8 cellular contexts compared by ENCODE assay signal in genomic region chr20:62806383-62807050, GRCh38. TPM values are rescaled to one million over a fixed set of nuclear protein-coding genes. Genes with fewer than 3 reads are reported as not detected.
A peak's percentile ranks its signal among the peaks of the same experiment; 100 is the strongest.
DNase-seq lines count a peak whose midpoint lies in the region; ATAC-seq and TF ChIP-seq lines count a peak whose summit lies in the region.
"Had no signal": no experiment of that assay in that cellular context is flagged by ENCODE, and none has a peak within 500 bp of the region (broad histone marks: within the 10 kb centered on the region; RNA-seq: fewer than 3 reads in every experiment).

No MANE protein-coding gene starts in this region.

- no peak overlapping the region for H3K27ac ChIP-seq in GM23338 (ENCODE audit: low read depth)
- H3K27ac ChIP-seq in SU-DHL-6 (ENCODE audit: low read depth, low read length): no peak overlapping the region
- peak overlapping the region; percentile 68 for H3K27ac ChIP-seq in fibroblast of lung (ENCODE audit: insufficient read depth, low read length)
- peak overlapping the region; percentile 55 for H3K27ac ChIP-seq in skeletal muscle tissue (ENCODE audit: low read depth, low read length)

- H3K4me1 ChIP-seq in GM23338 (ENCODE audit: insufficient read depth) (peaks cover 10% of the 10 kb centered on the region; the same call in 1 of the 2 replicates), fibroblast of lung (ENCODE audit: control insufficient read depth, extremely low read depth, insufficient read depth, low read length) (no peaks in the 10 kb centered on the region), skeletal muscle tissue (ENCODE audit: control insufficient read depth in 3 of 3, insufficient read depth in 3 of 3, low read length in 3 of 3) (peaks cover 41 to 47% (median 47%) of the 10 kb centered on the region in 3 donors)
- H3K4me1 ChIP-seq: prostate gland had no signal

- H3K4me3 ChIP-seq in GM23338: peak overlapping the region; percentile 76; the same call in 1 of the 2 replicates
- no peak overlapping the region for H3K4me3 ChIP-seq in SU-DHL-6 (ENCODE audit: insufficient read depth, low read length, poor library complexity, severe bottlenecking)
- peak overlapping the region; percentile 66 to 86 (median 80) for H3K4me3 ChIP-seq in fibroblast of lung (replicated peaks in 1 of 4; ENCODE audit: control extremely low read depth in 1 of 4, insufficient read depth in 1 of 4, low read depth in 3 of 4, low read length in 4 of 4)
- H3K4me3 ChIP-seq in skeletal muscle tissue (ENCODE audit: low read length in 3 of 3): peak overlapping the region; percentile 69 to 95 (median 77)

- H3K9me3 Mint-ChIP-seq in GM23338: no peaks in the 10 kb centered on the region

- H2AFZ ChIP-seq in GM23338 (no peak overlapping the region), SU-DHL-6 (ENCODE audit: low read depth, low read length, severe bottlenecking) (no peak overlapping the region), fibroblast of lung (ENCODE audit: low read length) (no peak overlapping the region)

- peaks cover 31% of the 10 kb centered on the region for H3K27me3 Mint-ChIP-seq in GM23338 (ENCODE audit: insufficient read depth, low read depth, poor library complexity)

- no peak for DNase-seq in GM23338 (ENCODE audit: low spot score)
- no peak for DNase-seq in fibroblast of lung (ENCODE audit: low read depth in 2 of 2)
- no peak for DNase-seq in D341Med (ENCODE audit: low spot score)
- DNase-seq in UCSD-AML1 (lab: John Stamatoyannopoulos, UW; ENCODE audit: unreplicated experiment): no peak
- DNase-seq in left lobe of liver (ENCODE audit: low spot score): no peak

- peaks cover 9% of the 10 kb centered on the region; the same call in 1 of the 2 replicates for H3K79me2 ChIP-seq in GM23338 (replicated peaks; ENCODE audit: insufficient read depth)
- H3K79me2 ChIP-seq in SU-DHL-6 (ENCODE audit: insufficient read depth, low read length): peaks cover 9% of the 10 kb centered on the region
- H3K79me2 ChIP-seq in fibroblast of lung (ENCODE audit: control insufficient read depth, insufficient read depth, low read length): peaks cover 26% of the 10 kb centered on the region

- H4K20me1 ChIP-seq in GM23338 (replicated peaks; ENCODE audit: insufficient read depth): peaks cover 7% of the 10 kb centered on the region
- H4K20me1 ChIP-seq in SU-DHL-6 (ENCODE audit: low read depth, low read length): no peaks in the 10 kb centered on the region; the same call in 1 of the 2 replicates
- H4K20me1 ChIP-seq in fibroblast of lung (ENCODE audit: control insufficient read depth, extremely low read depth, insufficient read depth, low read length): no peaks in the 10 kb centered on the region

- ATAC-seq in GM23338: no peak
- ATAC-seq in left lobe of liver: no peak

- H3K9ac ChIP-seq in SU-DHL-6 (ENCODE audit: low read length): 0 out of 2 replicates have a peak overlapping the region, but pooled peaks have one; percentile 90
- no peak overlapping the region for H3K9ac ChIP-seq in fibroblast of lung (ENCODE audit: insufficient read depth, low read length)
- peak overlapping the region in 2 of 3 donors; percentile 61 to 88 for H3K9ac ChIP-seq in skeletal muscle tissue (ENCODE audit: low read depth in 1 of 3, low read length in 3 of 3)

- H3K36me3 Mint-ChIP-seq in GM23338 (ENCODE audit: low read depth): peaks cover 11% of the 10 kb centered on the region; the same call in 1 of the 3 replicates

- H3K27ac Mint-ChIP-seq in GM23338: no peak overlapping the region

- H3K4me3 Mint-ChIP-seq in GM23338: no peak overlapping the region; the same call in 1 of the 3 replicates

- H3K9me3 ChIP-seq in SU-DHL-6 (ENCODE audit: insufficient read depth, low read length) (no peaks in the 10 kb centered on the region), fibroblast of lung (ENCODE audit: control insufficient read depth, insufficient read depth, low read depth, low read length) (no peaks in the 10 kb centered on the region), skeletal muscle tissue (ENCODE audit: control insufficient read depth in 3 of 3, low read length in 3 of 3) (no peaks in the 10 kb centered on the region)
- H3K9me3 ChIP-seq: prostate gland had no signal

- H3F3A ChIP-seq in GM23338 (replicated peaks; ENCODE audit: low read depth) (peaks cover 12% of the 10 kb centered on the region; the same call in 1 of the 2 replicates), SU-DHL-6 (ENCODE audit: insufficient read depth) (peaks cover 10% of the 10 kb centered on the region)

- peak overlapping the region; percentile 88; the same call in 1 of the 2 replicates for H3K4me2 ChIP-seq in GM23338
- H3K4me2 ChIP-seq in SU-DHL-6 (ENCODE audit: low read depth, low read length, poor library complexity, severe bottlenecking): peak overlapping the region; percentile 84
- peak overlapping the region; percentile 88 for H3K4me2 ChIP-seq in fibroblast of lung (ENCODE audit: extremely low read depth, insufficient read depth, low read length)

- TF ChIP-seq CTCF in GM23338 (conservative IDR thresholded peaks at IDR 0.05; ENCODE audit: low read depth in 2 of 2) (no peak), SU-DHL-6 (IDR thresholded peaks at IDR 0.05; ENCODE audit: insufficient read depth, low read length, poor library complexity, severe bottlenecking) (no peak), fibroblast of lung (conservative IDR thresholded peaks at IDR 0.05 in 1 of 2, IDR thresholded peaks at IDR 0.05 in 1 of 2; ENCODE audit: low read depth in 1 of 2, low read length in 2 of 2) (no peak)

- H3K27me3 ChIP-seq in GM23338 (ENCODE audit: insufficient read depth) (peaks cover 8% of the 10 kb centered on the region; the same call in 1 of the 2 replicates), SU-DHL-6 (ENCODE audit: low read length) (no peaks in the 10 kb centered on the region), fibroblast of lung (ENCODE audit: control insufficient read depth, insufficient read depth, low read length) (no peaks in the 10 kb centered on the region), skeletal muscle tissue (ENCODE audit: control insufficient read depth in 3 of 3, insufficient read depth in 3 of 3, low read length in 3 of 3) (no peaks in the 10 kb centered on the region)

- H3K36me3 ChIP-seq in GM23338 (ENCODE audit: insufficient read depth): no peaks in the 10 kb centered on the region
- no peaks in the 10 kb centered on the region for H3K36me3 ChIP-seq in SU-DHL-6 (ENCODE audit: low read length)
- H3K36me3 ChIP-seq in fibroblast of lung (ENCODE audit: control insufficient read depth, insufficient read depth, low read length): peaks cover 26% of the 10 kb centered on the region
- peaks cover 26 to 36% (median 30%) of the 10 kb centered on the region in 3 donors for H3K36me3 ChIP-seq in skeletal muscle tissue (ENCODE audit: control insufficient read depth in 3 of 3, insufficient read depth in 3 of 3, low read length in 3 of 3)

- H3K4me1 Mint-ChIP-seq in GM23338: peaks cover 9% of the 10 kb centered on the region; the same call in 1 of the 3 replicates

- H3K9me2 ChIP-seq in GM23338 (ENCODE audit: insufficient read depth) (no peaks in the 10 kb centered on the region), SU-DHL-6 (replicated peaks; ENCODE audit: insufficient read depth, low read length) (no peaks in the 10 kb centered on the region)

TF ChIP-seq in GM23338, 12 proteins besides CTCF, POLR2A, EP300 and RAD21:
- TF ChIP-seq STAT1 (IDR thresholded peaks at IDR 0.05; ENCODE audit: unreplicated experiment): no peak
TF ChIP-seq in GM23338: peak in this region for 0.

RNA-seq across cellular contexts. Expression of gene OGFR, which starts 1.9 kb away (rescaled TPM):
- 48.8 and 50.6 TPM in 2 replicates for total RNA-seq in GM23338 (2014; rRNA removed; shearing (Covaris generic))
- 9.6 and 12.3 TPM in 2 replicates for polyA plus RNA-seq in GM23338 (2016; fragmentation: Nextera tagmentation; extraction: Ambion mirVana)
- total RNA-seq in fibroblast of lung: 30.8 and 34.0 TPM in 2 replicates
- polyA plus RNA-seq in fibroblast of lung: 19.7 and 25.9 TPM in 2 replicates
- polyA plus RNA-seq in fibroblast of lung (2012): 29.3 and 39.7 TPM in 2 replicates
- 7.3 and 8.1 TPM in 2 replicates for polyA minus RNA-seq in fibroblast of lung (ENCODE audit: low replicate concordance)
- total RNA-seq in skeletal muscle tissue: 13.6 TPM
- total RNA-seq in left lobe of liver: 49.5 TPM

RNA-seq across cellular contexts. Expression of gene MRGBP, which starts 10.2 kb away (rescaled TPM):
- 24.3 and 26.0 TPM in 2 replicates for total RNA-seq in GM23338 (2014; rRNA removed; shearing (Covaris generic))
- polyA plus RNA-seq in GM23338 (2016; fragmentation: Nextera tagmentation; extraction: Ambion mirVana) (19.7 and 20.9 TPM in 2 replicates), fibroblast of lung (13.1 and 15.2 TPM in 2 replicates)
- total RNA-seq in fibroblast of lung (18.5 and 20.3 TPM in 2 replicates), skeletal muscle tissue (5.7 TPM), left lobe of liver (5.5 TPM)
- polyA plus RNA-seq in fibroblast of lung (2012): 12.6 and 17.4 TPM in 2 replicates
- polyA minus RNA-seq in fibroblast of lung (ENCODE audit: low replicate concordance): 4.7 and 17.0 TPM in 2 replicates

RNA-seq across cellular contexts. Expression of gene COL9A3, which starts 10.3 kb away (rescaled TPM):
- total RNA-seq in GM23338 (2014; rRNA removed; shearing (Covaris generic)): 110 and 113 TPM in 2 replicates
- polyA plus RNA-seq in GM23338 (2016; fragmentation: Nextera tagmentation; extraction: Ambion mirVana) (74.9 and 79.4 TPM in 2 replicates), fibroblast of lung (0.17 and 0.59 TPM in 2 replicates)
- total RNA-seq in fibroblast of lung (0.17 and 1.3 TPM in 2 replicates), skeletal muscle tissue (8.9 TPM), left lobe of liver (4.0 TPM)
- polyA plus RNA-seq in fibroblast of lung (2012): 0.49 and 1.3 TPM in 2 replicates
- polyA minus RNA-seq in fibroblast of lung (ENCODE audit: low replicate concordance): not detected in 2 replicates

RNA-seq across cellular contexts. Expression of gene TCFL5, which starts 55.1 kb away (rescaled TPM):
- 18.8 and 19.3 TPM in 2 replicates for total RNA-seq in GM23338 (2014; rRNA removed; shearing (Covaris generic))
- polyA plus RNA-seq in GM23338 (2016; fragmentation: Nextera tagmentation; extraction: Ambion mirVana) (5.4 and 5.8 TPM in 2 replicates), fibroblast of lung (9.8 and 11.1 TPM in 2 replicates)
- total RNA-seq in fibroblast of lung (13.7 and 15.2 TPM in 2 replicates), skeletal muscle tissue (6.3 TPM), left lobe of liver (6.2 TPM)
- polyA plus RNA-seq in fibroblast of lung (2012): 8.3 and 8.9 TPM in 2 replicates
- 0.89 and 0.94 TPM in 2 replicates for polyA minus RNA-seq in fibroblast of lung (ENCODE audit: low replicate concordance)

Comparison
In these comparisons a context has a peak if more than half of its experiments do, and no peak if none do; other contexts are left out.
1. H3K27ac ChIP-seq: peak in fibroblast of lung (single experiment) and skeletal muscle tissue (single experiment); none in GM23338 (single experiment) and SU-DHL-6 (single experiment).
2. RNA of gene COL9A3, which starts 10.3 kb away (total RNA-seq): 110 to 113 TPM in GM23338; 8.9 TPM in skeletal muscle tissue (single experiment), 4.0 TPM in left lobe of liver (single experiment) and 0.17 to 1.3 TPM in fibroblast of lung; every median in the first group is over 10 times any median in the second.
3. Peak in every context shown above with its lines, with median percentiles within 50 percentile points of each other: H3K4me2 ChIP-seq.